8 cellular contexts compared by ENCODE assay signal in genomic region chr14:68979021-68979721, GRCh38. TPM values are rescaled to one million over a fixed set of nuclear protein-coding genes. Genes with fewer than 3 reads are reported as not detected.
DNase-seq lines count a peak whose midpoint lies in the region; ATAC-seq, FAIRE-seq and TF ChIP-seq lines count a peak whose summit lies in the region.

Gene ACTN1, minus strand, starts transcription at chr14:68979302. Its CDS starts 246 bp downstream, at chr14:68979056.

- intact Hi-C loops in PC-9 (cut with micrococcal nuclease; ENCODE audit: unreplicated experiment), result loop anchor here (1.0 to 5.0 kb wide), 5 partner anchors 28 to 173 kb away; partner anchors contain the start of gene DCAF5

- H3K27ac ChIP-seq in PC-9, result peak within 1 kb of the TSS; percentile 93

- H3K9me3 ChIP-seq in PC-9 (ENCODE audit: insufficient read depth, low read depth), result no peaks in the 10 kb centered on the region

- H3F3A ChIP-seq in PC-9 (ENCODE audit: insufficient read depth, low read depth), result peaks cover 33% of the 10 kb centered on the region; the same call in 1 of the 2 replicates

- peaks cover 48% of the 10 kb centered on the region for H3K79me2 ChIP-seq in PC-9 (ENCODE audit: low read depth)

- peak; percentile 75 to 77 for ATAC-seq in activated T-cell treated with anti-CD3 and anti-CD28 coated beads, Interleukin-2, amount 50 U/mL, for 4 hours
- no peak for ATAC-seq in GM21390 (IDR thresholded peaks at IDR 0.05; ENCODE audit: unreplicated experiment)

- DNase-seq in PC-9, result peak; percentile 95 to 98
- DNase-seq in activated T-cell treated with anti-CD3 and anti-CD28 coated beads, Interleukin-2, amount 50 U/mL, for 4 hours, result peak; percentile 54
- DNase-seq in epithelial cell of proximal tubule (ENCODE audit: low read depth), result peak; percentile 49
- DNase-seq in middle frontal gyrus (ENCODE audit: extremely low spot score, low spot score), result peak; percentile 78
- DNase-seq in stimulated activated CD8-positive, alpha-beta memory T cell treated with anti-CD3 and anti-CD28 coated beads, Interleukin-2, amount 100 ng/mL, for 48 hours (ENCODE audit: low read depth in 2 of 2), result peak; percentile 49 to 63

- H3K27me3 Mint-ChIP-seq in activated T-cell treated with anti-CD3 and anti-CD28 coated beads, Interleukin-2, amount 50 U/mL, for 4 hours (ENCODE audit: low read depth), result peaks cover 2% of the 10 kb centered on the region

- TF ChIP-seq RAD21 in Ishikawa (IDR thresholded peaks at IDR 0.05; ENCODE audit: low read depth), result no peak; the same call in 1 of the 2 replicates

- FAIRE-seq in G401.6 (lab: Jason Lieb, UNC), result peak; percentile 33

- H3K4me3 Mint-ChIP-seq in activated T-cell treated with anti-CD3 and anti-CD28 coated beads, Interleukin-2, amount 50 U/mL, for 4 hours, result peak within 1 kb of the TSS; percentile 86

- H3K36me3 Mint-ChIP-seq in activated T-cell treated with anti-CD3 and anti-CD28 coated beads, Interleukin-2, amount 50 U/mL, for 4 hours (ENCODE audit: insufficient read depth), result peaks cover 6% of the 10 kb centered on the region

- TF ChIP-seq CTCF in PC-9 (conservative IDR thresholded peaks at IDR 0.05) (no peak), epithelial cell of proximal tubule (conservative IDR thresholded peaks at IDR 0.05; ENCODE audit: low read depth, low read length) (no peak)

- no peaks in the 10 kb centered on the region for H3K9me3 Mint-ChIP-seq in activated T-cell treated with anti-CD3 and anti-CD28 coated beads, Interleukin-2, amount 50 U/mL, for 4 hours

- POLR2A ChIA-PET in PC-9 (lab: Charles Lee; ENCODE audit: unreplicated experiment), result interaction anchor here (0.6 to 1.4 kb wide), 9 partner anchors 35 to 537 kb away, joined by 3 to 20 read pairs (median 6); no protein-coding TSS in a partner anchor

- H4K20me1 ChIP-seq in PC-9 (ENCODE audit: insufficient read depth), result peaks cover 27% of the 10 kb centered on the region

- TF ChIP-seq EP300 in Ishikawa (IDR thresholded peaks at IDR 0.05; ENCODE audit: borderline replicate concordance), result no peak; the same call in 1 of the 2 replicates

- no TSS peak for BruUV-seq in PC-9 (replicated peaks; lab: Mats Ljungman, UMichigan)

- H2AFZ ChIP-seq in PC-9, result peak within 1 kb of the TSS; percentile 86

- H3K4me2 ChIP-seq in PC-9, result peak within 1 kb of the TSS; percentile 100

- CTCF ChIA-PET in PC-9 (lab: Charles Lee), result interaction anchor here (1.0 kb wide), 1 partner anchor 68 kb away, joined by 3 read pairs; no protein-coding TSS in a partner anchor

- H3K9me2 ChIP-seq in PC-9 (ENCODE audit: insufficient read depth), result no peaks in the 10 kb centered on the region

- H3K4me1 ChIP-seq in PC-9 (replicated peaks; ENCODE audit: insufficient read depth), result peaks cover 47% of the 10 kb centered on the region

- H3K4me3 ChIP-seq in PC-9, result peak within 1 kb of the TSS; percentile 76
- H3K4me3 ChIP-seq in epithelial cell of proximal tubule (ENCODE audit: low read depth, low read length), result peak within 1 kb of the TSS; percentile 71

- H3K27me3 ChIP-seq in PC-9 (ENCODE audit: insufficient read depth, low read depth), result no peaks in the 10 kb centered on the region

- H3K4me1 Mint-ChIP-seq in activated T-cell treated with anti-CD3 and anti-CD28 coated beads, Interleukin-2, amount 50 U/mL, for 4 hours (ENCODE audit: low read depth), result peaks cover 37% of the 10 kb centered on the region

- H3K36me3 ChIP-seq in PC-9 (ENCODE audit: low read depth), result peaks cover 25% of the 10 kb centered on the region

TF ChIP-seq in Ishikawa, 13 proteins besides CTCF, POLR2A, EP300 and RAD21:
- TF ChIP-seq, protein P1, sequence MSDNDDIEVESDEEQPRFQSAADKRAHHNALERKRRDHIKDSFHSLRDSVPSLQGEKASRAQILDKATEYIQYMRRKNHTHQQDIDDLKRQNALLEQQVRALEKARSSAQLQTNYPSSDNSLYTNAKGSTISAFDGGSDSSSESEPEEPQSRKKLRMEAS (IDR thresholded peaks at IDR 0.05), result peak; percentile 64
- TF ChIP-seq, protein P2, sequence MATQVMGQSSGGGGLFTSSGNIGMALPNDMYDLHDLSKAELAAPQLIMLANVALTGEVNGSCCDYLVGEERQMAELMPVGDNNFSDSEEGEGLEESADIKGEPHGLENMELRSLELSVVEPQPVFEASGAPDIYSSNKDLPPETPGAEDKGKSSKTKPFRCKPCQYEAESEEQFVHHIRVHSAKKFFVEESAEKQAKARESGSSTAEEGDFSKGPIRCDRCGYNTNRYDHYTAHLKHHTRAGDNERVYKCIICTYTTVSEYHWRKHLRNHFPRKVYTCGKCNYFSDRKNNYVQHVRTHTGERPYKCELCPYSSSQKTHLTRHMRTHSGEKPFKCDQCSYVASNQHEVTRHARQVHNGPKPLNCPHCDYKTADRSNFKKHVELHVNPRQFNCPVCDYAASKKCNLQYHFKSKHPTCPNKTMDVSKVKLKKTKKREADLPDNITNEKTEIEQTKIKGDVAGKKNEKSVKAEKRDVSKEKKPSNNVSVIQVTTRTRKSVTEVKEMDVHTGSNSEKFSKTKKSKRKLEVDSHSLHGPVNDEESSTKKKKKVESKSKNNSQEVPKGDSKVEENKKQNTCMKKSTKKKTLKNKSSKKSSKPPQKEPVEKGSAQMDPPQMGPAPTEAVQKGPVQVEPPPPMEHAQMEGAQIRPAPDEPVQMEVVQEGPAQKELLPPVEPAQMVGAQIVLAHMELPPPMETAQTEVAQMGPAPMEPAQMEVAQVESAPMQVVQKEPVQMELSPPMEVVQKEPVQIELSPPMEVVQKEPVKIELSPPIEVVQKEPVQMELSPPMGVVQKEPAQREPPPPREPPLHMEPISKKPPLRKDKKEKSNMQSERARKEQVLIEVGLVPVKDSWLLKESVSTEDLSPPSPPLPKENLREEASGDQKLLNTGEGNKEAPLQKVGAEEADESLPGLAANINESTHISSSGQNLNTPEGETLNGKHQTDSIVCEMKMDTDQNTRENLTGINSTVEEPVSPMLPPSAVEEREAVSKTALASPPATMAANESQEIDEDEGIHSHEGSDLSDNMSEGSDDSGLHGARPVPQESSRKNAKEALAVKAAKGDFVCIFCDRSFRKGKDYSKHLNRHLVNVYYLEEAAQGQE (IDR thresholded peaks at IDR 0.05; ENCODE audit: low read depth), result no peak
- TF ChIP-seq TEAD4 (IDR thresholded peaks at IDR 0.05) (no peak; the same call in 1 of the 2 replicates), NFIC (IDR thresholded peaks at IDR 0.05) (peak; percentile 8), CREB1 (IDR thresholded peaks at IDR 0.05; ENCODE audit: low read depth) (peak; percentile 21; the same call in 1 of the 2 replicates), TAF1 (IDR thresholded peaks at IDR 0.05; ENCODE audit: low read depth) (peak; percentile 87), FOXM1 (IDR thresholded peaks at IDR 0.05; ENCODE audit: borderline replicate concordance, low read depth) (no peak), EGR1 (IDR thresholded peaks at IDR 0.05) (peak; percentile 80), YY1 (IDR thresholded peaks at IDR 0.05; ENCODE audit: low read depth) (peak; percentile 51; the same call in 1 of the 2 replicates), ZBTB7A (IDR thresholded peaks at IDR 0.05; ENCODE audit: low read depth) (no peak), TCF12 (IDR thresholded peaks at IDR 0.05; ENCODE audit: low read depth) (peak; percentile 17)
- TF ChIP-seq, protein P3, sequence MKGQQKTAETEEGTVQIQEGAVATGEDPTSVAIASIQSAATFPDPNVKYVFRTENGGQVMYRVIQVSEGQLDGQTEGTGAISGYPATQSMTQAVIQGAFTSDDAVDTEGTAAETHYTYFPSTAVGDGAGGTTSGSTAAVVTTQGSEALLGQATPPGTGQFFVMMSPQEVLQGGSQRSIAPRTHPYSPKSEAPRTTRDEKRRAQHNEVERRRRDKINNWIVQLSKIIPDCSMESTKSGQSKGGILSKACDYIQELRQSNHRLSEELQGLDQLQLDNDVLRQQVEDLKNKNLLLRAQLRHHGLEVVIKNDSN (IDR thresholded peaks at IDR 0.05), result peak; percentile 85

RNA-seq across cellular contexts. Expression of gene ACTN1, which starts in this region (rescaled TPM):
- total RNA-seq in PC-9 (2021), result 314 and 323 TPM in 2 replicates
- 10 to 100 TPM; 47.0 to 77.1 (median 56.2) TPM for total RNA-seq in activated T-cell treated with anti-CD3 and anti-CD28 coated beads, Interleukin-2, amount 50 U/mL, for 4 hours
- 479 and 666 TPM in 2 replicates for total RNA-seq in epithelial cell of proximal tubule
